In the genomic region with DNA sequence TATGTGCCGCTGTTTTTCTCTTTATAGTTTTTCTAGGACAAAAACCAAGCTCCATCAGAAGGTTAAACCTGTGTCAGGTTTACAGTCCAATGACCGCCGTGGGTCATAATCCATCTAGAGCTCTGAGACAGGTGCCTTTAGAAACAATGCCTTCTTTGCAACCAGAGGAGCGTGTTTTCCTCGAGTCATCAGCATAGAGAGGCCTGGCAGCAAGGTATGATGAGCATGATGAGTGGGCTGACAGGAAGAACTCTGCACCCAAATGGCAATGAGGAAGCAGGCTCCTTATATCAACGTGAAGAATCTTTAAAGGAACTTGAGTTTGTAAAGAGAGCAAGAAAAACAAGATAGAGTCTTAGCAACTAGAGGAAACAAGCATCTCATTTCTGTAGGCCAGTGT, we compare ENCODE assay signal across 11 cellular contexts.
DNase-seq lines count a peak whose midpoint lies in the region; ATAC-seq and TF ChIP-seq lines count a peak whose summit lies in the region.
"Had no signal": no experiment of that assay in that cellular context is flagged by ENCODE, and none has a peak within 500 bp of the region (broad histone marks: within the 10 kb centered on the region; RNA-seq: fewer than 3 reads in every experiment).

No MANE protein-coding gene starts in this region.

- no peaks in the 10 kb centered on the region for H4K20me1 ChIP-seq in hepatocyte (ENCODE audit: insufficient read depth, poor library complexity, severe bottlenecking)

- H2AFZ ChIP-seq in hepatocyte, result no peak overlapping the region

- peak; percentile 20 for DNase-seq in CD1c-positive myeloid dendritic cell (ENCODE audit: extremely low spot score)
- DNase-seq in ELR (ENCODE audit: low read depth), result peak; percentile 9
- peak; percentile 11 for DNase-seq in RKO (ENCODE audit: low spot score)
- peak; percentile 68 for DNase-seq in hepatocyte (ENCODE audit: low spot score)
- no peak for DNase-seq in NCI-H2227 (lab: John Stamatoyannopoulos, UW; ENCODE audit: unreplicated experiment)
- DNase-seq: amniotic stem cell, NCI-H2081, right cardiac atrium had no signal

- WGBS in hepatocyte (ENCODE audit: low lambda C conversion rate, missing lambda C conversion rate), result 49% methylated on average over 6 of the region's 6 CpGs

- no peaks in the 10 kb centered on the region for H3K79me2 ChIP-seq in hepatocyte

- H3K4me2 ChIP-seq in hepatocyte, result no peak overlapping the region

- no peaks in the 10 kb centered on the region for H3K27me3 ChIP-seq in hepatocyte

- no peaks in the 10 kb centered on the region for H3K36me3 ChIP-seq in hepatocyte (replicated peaks; ENCODE audit: insufficient read depth, low read depth)

- H3K4me1 ChIP-seq in hepatocyte (ENCODE audit: insufficient read depth), result peaks cover 26% of the 10 kb centered on the region

- no peak for TF ChIP-seq CTCF in hepatocyte (IDR thresholded peaks at IDR 0.05; ENCODE audit: poor library complexity)

- no peaks in the 10 kb centered on the region for H3K9me2 ChIP-seq in hepatocyte (replicated peaks; ENCODE audit: insufficient read depth)

- H3K9me3 ChIP-seq in hepatocyte (ENCODE audit: low read depth), result no peaks in the 10 kb centered on the region

- no peak overlapping the region for H3K4me3 ChIP-seq in hepatocyte

- H3K27ac ChIP-seq in hepatocyte, result peak overlapping the region; percentile 89

- no peak for ATAC-seq in HG03565 (IDR thresholded peaks at IDR 0.05; ENCODE audit: unreplicated experiment)
- no peak for ATAC-seq in HG02970 (IDR thresholded peaks at IDR 0.05; ENCODE audit: low FRiP score, unreplicated experiment)
- no peak for ATAC-seq in HG03378 (IDR thresholded peaks at IDR 0.05; ENCODE audit: unreplicated experiment)
- ATAC-seq: right cardiac atrium had no signal
